23 cellular contexts compared by ENCODE assay signal in the genomic region with DNA sequence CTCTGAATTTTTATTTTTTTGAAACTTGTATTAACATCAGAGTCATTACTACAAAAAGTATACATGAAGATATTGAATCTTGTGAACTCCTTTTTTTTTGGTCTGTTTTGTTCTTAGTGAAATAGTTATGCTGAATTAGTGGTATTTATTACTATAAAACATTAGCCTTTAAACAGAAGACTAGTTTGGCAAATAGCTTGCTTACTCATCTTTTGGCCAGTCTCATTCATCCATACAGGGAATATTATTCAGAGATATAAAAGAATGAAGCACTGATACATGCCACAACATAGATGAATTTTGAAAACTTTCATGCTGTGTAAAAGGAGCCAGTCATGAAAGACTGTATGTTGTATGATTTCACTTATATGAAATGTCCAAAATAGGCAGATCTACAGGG.
A peak's percentile ranks its signal among the peaks of the same experiment; 100 is the strongest.
DNase-seq lines count a peak whose midpoint lies in the region; FAIRE-seq and TF ChIP-seq lines count a peak whose summit lies in the region.
"Had no signal": no experiment of that assay in that cellular context is flagged by ENCODE, and none has a peak within 500 bp of the region (broad histone marks: within the 10 kb centered on the region; RNA-seq: fewer than 3 reads in every experiment).

No MANE protein-coding gene starts in this region.

- H3K27ac Mint-ChIP-seq in activated T-helper 1 cell treated with anti-CD3 and anti-CD28 coated beads, Interleukin-12 subunit alpha, Interleukin-12 subunit beta, Interleukin-2, Interleukin-4 antibody, amounts not matched to agents 30 ng/mL and 10 ng/mL and 1 ng/mL, durations not matched to agents 14 hours and 24 hours and 36 hours: no peak overlapping the region
- H3K27ac Mint-ChIP-seq: CD8-positive, alpha-beta T cell had no signal

- no peaks in the 10 kb centered on the region for H3K36me3 Mint-ChIP-seq in activated T-helper 1 cell treated with anti-CD3 and anti-CD28 coated beads, Interleukin-12 subunit alpha, Interleukin-12 subunit beta, Interleukin-2, Interleukin-4 antibody, amounts not matched to agents 30 ng/mL and 10 ng/mL and 1 ng/mL, durations not matched to agents 14 hours and 24 hours and 36 hours (ENCODE audit: low read depth)

- DNase-seq in astrocyte of the spinal cord (ENCODE audit: low read depth, low spot score) (peak; percentile 14), fibroblast of the aortic adventitia (ENCODE audit: low read depth) (peak; percentile 42), stromal cell of bone marrow (ENCODE audit: low read depth) (peak; percentile 21), posterior cingulate gyrus (no peak), globus pallidus (ENCODE audit: low spot score) (no peak)
- DNase-seq in activated T-helper 1 cell treated with anti-CD3 and anti-CD28 coated beads, Interleukin-12 subunit alpha, Interleukin-12 subunit beta, Interleukin-2, Interleukin-4 antibody, amounts not matched to agents 30 ng/mL and 10 ng/mL and 1 ng/mL, durations not matched to agents 14 hours and 24 hours and 36 hours (ENCODE audit: low spot score): no peak
- DNase-seq: Caco-2; CD8-positive, alpha-beta T cell; GF-D8; NCI-H1092; NCI-H1436; NCI-H187; NCI-H2081 treated with DMSO at 0.1 percent for 48 hours; NCI-H2171; NCI-H226; NCI-H510A; NCI-H69; Peyer's patch; SIG-M5; SK-N-SH had no signal

- no peak overlapping the region for H3K4me3 Mint-ChIP-seq in activated T-helper 1 cell treated with anti-CD3 and anti-CD28 coated beads, Interleukin-12 subunit alpha, Interleukin-12 subunit beta, Interleukin-2, Interleukin-4 antibody, amounts not matched to agents 30 ng/mL and 10 ng/mL and 1 ng/mL, durations not matched to agents 14 hours and 24 hours and 36 hours
- H3K4me3 Mint-ChIP-seq: CD8-positive, alpha-beta T cell had no signal

- peaks cover 10% of the 10 kb centered on the region for H3K9me3 Mint-ChIP-seq in activated T-helper 1 cell treated with anti-CD3 and anti-CD28 coated beads, Interleukin-12 subunit alpha, Interleukin-12 subunit beta, Interleukin-2, Interleukin-4 antibody, amounts not matched to agents 30 ng/mL and 10 ng/mL and 1 ng/mL, durations not matched to agents 14 hours and 24 hours and 36 hours
- H3K9me3 Mint-ChIP-seq: CD8-positive, alpha-beta T cell had no signal

- no peaks in the 10 kb centered on the region for H3K27me3 Mint-ChIP-seq in activated T-helper 1 cell treated with anti-CD3 and anti-CD28 coated beads, Interleukin-12 subunit alpha, Interleukin-12 subunit beta, Interleukin-2, Interleukin-4 antibody, amounts not matched to agents 30 ng/mL and 10 ng/mL and 1 ng/mL, durations not matched to agents 14 hours and 24 hours and 36 hours (ENCODE audit: insufficient read depth)

- in situ Hi-C loops in astrocyte of the spinal cord (cut with HindIII; ENCODE audit: low sequenced_read_pairs): no loop called here

- FAIRE-seq in G401.6 (lab: Jason Lieb, UNC): peak; percentile 33
- FAIRE-seq: A204.1, GM19239 had no signal

- TF ChIP-seq CTCF in astrocyte of the spinal cord (IDR thresholded peaks at IDR 0.05; ENCODE audit: low read depth, low read length) (no peak), fibroblast of the aortic adventitia (IDR thresholded peaks at IDR 0.05; ENCODE audit: insufficient read depth, low read length) (no peak)

- intact Hi-C loops in posterior cingulate gyrus (cut with DNase I): no loop called here
- intact Hi-C loops in activated T-helper 1 cell treated with anti-CD3 and anti-CD28 coated beads, Interleukin-12 subunit alpha, Interleukin-12 subunit beta, Interleukin-2, Interleukin-4 antibody, amounts not matched to agents 30 ng/mL and 10 ng/mL and 1 ng/mL, durations not matched to agents 14 hours and 24 hours and 36 hours (cut with micrococcal nuclease): no loop called here

- no peak overlapping the region for H3K4me3 ChIP-seq in astrocyte of the spinal cord (ENCODE audit: low read depth, low read length)
- H3K4me3 ChIP-seq in fibroblast of the aortic adventitia (ENCODE audit: low read depth, low read length): no peak overlapping the region
- H3K4me3 ChIP-seq: Peyer's patch had no signal

- H3K4me1 Mint-ChIP-seq in activated T-helper 1 cell treated with anti-CD3 and anti-CD28 coated beads, Interleukin-12 subunit alpha, Interleukin-12 subunit beta, Interleukin-2, Interleukin-4 antibody, amounts not matched to agents 30 ng/mL and 10 ng/mL and 1 ng/mL, durations not matched to agents 14 hours and 24 hours and 36 hours (ENCODE audit: low read depth): peaks cover 32% of the 10 kb centered on the region

Comparison
In these comparisons a context has a peak if more than half of its experiments do, and no peak if none do; other contexts are left out.
1. DNase-seq: peak in astrocyte of the spinal cord (single experiment), fibroblast of the aortic adventitia (single experiment) and stromal cell of bone marrow (single experiment); none in posterior cingulate gyrus (0 of 10), globus pallidus (single experiment) and activated T-helper 1 cell treated with anti-CD3 and anti-CD28 coated beads, Interleukin-12 subunit alpha, Interleukin-12 subunit beta, Interleukin-2, Interleukin-4 antibody, amounts not matched to agents 30 ng/mL and 10 ng/mL and 1 ng/mL, durations not matched to agents 14 hours and 24 hours and 36 hours (single experiment).